Comparison of ENCODE assay signal across 15 cellular contexts in the genomic region with DNA sequence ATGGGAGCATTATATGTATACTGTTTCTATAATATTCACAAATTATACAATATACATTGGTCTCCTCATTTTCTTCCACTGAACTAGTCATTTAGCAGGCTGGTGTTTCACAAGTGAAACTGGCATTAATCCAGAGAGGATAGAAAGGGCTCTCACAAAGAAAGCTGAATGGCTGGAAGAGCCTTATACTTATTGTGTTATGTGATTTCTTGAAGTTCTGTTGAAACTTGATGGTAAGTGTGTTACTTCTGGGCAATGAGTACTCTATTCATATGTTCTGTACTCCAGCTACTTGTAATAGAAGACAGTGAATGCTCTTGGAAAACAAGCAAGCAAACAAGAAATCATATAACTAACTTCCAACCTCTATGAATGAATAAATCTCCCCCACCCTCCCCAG. TPM values are rescaled to one million over a fixed set of nuclear protein-coding genes. Genes with fewer than 3 reads are reported as not detected.
DNase-seq lines count a peak whose midpoint lies in the region; ATAC-seq and TF ChIP-seq lines count a peak whose summit lies in the region.
"Had no signal": no experiment of that assay in that cellular context is flagged by ENCODE, and none has a peak within 500 bp of the region (broad histone marks: within the 10 kb centered on the region; RNA-seq: fewer than 3 reads in every experiment).

No MANE protein-coding gene starts in this region.

- H3K27me3 ChIP-seq in suprapubic skin: no peaks in the 10 kb centered on the region
- H3K27me3 ChIP-seq: ascending aorta, transverse colon had no signal

- H3K36me3 ChIP-seq in suprapubic skin: peaks cover 25% of the 10 kb centered on the region

- no peaks in the 10 kb centered on the region for H3K9me3 ChIP-seq in suprapubic skin
- H3K9me3 ChIP-seq: ascending aorta, transverse colon had no signal

- H3K27ac Mint-ChIP-seq in activated naive CD8-positive, alpha-beta T cell: peak overlapping the region; percentile 2
- H3K27ac Mint-ChIP-seq in activated naive CD8-positive, alpha-beta T cell treated with anti-CD3 and anti-CD28 coated beads for 36 hours: no peak overlapping the region
- H3K27ac Mint-ChIP-seq: progenitor cell of endocrine pancreas had no signal

- DNase-seq in activated naive CD8-positive, alpha-beta T cell treated with anti-CD3 and anti-CD28 coated beads for 36 hours: no peak
- DNase-seq in cardiac fibroblast (ENCODE audit: low read depth in 2 of 2) (peak; percentile 84 to 89), left lobe of liver (ENCODE audit: low spot score) (no peak), suprapubic skin (ENCODE audit: low spot score in 2 of 2) (no peak), kidney glomerular epithelial cell (lab: John Stamatoyannopoulos, UW) (no peak), NCI-H1092 (lab: John Stamatoyannopoulos, UW) (no peak)
- DNase-seq in activated CD8-positive, alpha-beta memory T cell treated with anti-CD3 and anti-CD28 coated beads for 24 hours: no peak
- DNase-seq: left cardiac atrium, MM.1S, NCI-H524, SHP77, transverse colon had no signal

- ATAC-seq in left lobe of liver: peak; percentile 34

- H3K4me1 ChIP-seq in suprapubic skin: peaks cover 55% of the 10 kb centered on the region

- no peak for TF ChIP-seq CTCF in cardiac fibroblast (IDR thresholded peaks at IDR 0.05; ENCODE audit: low read depth, low read length)
- TF ChIP-seq CTCF in suprapubic skin (IDR thresholded peaks at IDR 0.05): no peak

- no peaks in the 10 kb centered on the region for H3K9me3 Mint-ChIP-seq in activated naive CD8-positive, alpha-beta T cell (ENCODE audit: low read depth)
- H3K9me3 Mint-ChIP-seq in activated naive CD8-positive, alpha-beta T cell treated with anti-CD3 and anti-CD28 coated beads for 36 hours: no peaks in the 10 kb centered on the region

- H3K4me3 ChIP-seq in cardiac fibroblast (replicated peaks in 1 of 2; ENCODE audit: low read depth in 2 of 2, low read length in 2 of 2) (no peak overlapping the region), suprapubic skin (no peak overlapping the region)
- H3K4me3 ChIP-seq: ascending aorta, transverse colon had no signal

- TF ChIP-seq POLR2A in suprapubic skin (IDR thresholded peaks at IDR 0.05): no peak

- H3K4me1 Mint-ChIP-seq in activated naive CD8-positive, alpha-beta T cell (ENCODE audit: low read depth): peaks cover 17% of the 10 kb centered on the region
- H3K4me1 Mint-ChIP-seq in activated naive CD8-positive, alpha-beta T cell treated with anti-CD3 and anti-CD28 coated beads for 36 hours: peaks cover 6% of the 10 kb centered on the region

- H3K4me3 Mint-ChIP-seq in activated naive CD8-positive, alpha-beta T cell: no peak overlapping the region
- H3K4me3 Mint-ChIP-seq in activated naive CD8-positive, alpha-beta T cell treated with anti-CD3 and anti-CD28 coated beads for 36 hours: no peak overlapping the region

- peaks cover 6% of the 10 kb centered on the region for H3K36me3 Mint-ChIP-seq in activated naive CD8-positive, alpha-beta T cell
- peaks cover 12% of the 10 kb centered on the region for H3K36me3 Mint-ChIP-seq in activated naive CD8-positive, alpha-beta T cell treated with anti-CD3 and anti-CD28 coated beads for 36 hours

- H3K27ac ChIP-seq in suprapubic skin: peak overlapping the region; percentile 12
- H3K27ac ChIP-seq: ascending aorta had no signal

- no peaks in the 10 kb centered on the region for H3K27me3 Mint-ChIP-seq in activated naive CD8-positive, alpha-beta T cell
- H3K27me3 Mint-ChIP-seq in activated naive CD8-positive, alpha-beta T cell treated with anti-CD3 and anti-CD28 coated beads for 36 hours: no peaks in the 10 kb centered on the region
- H3K27me3 Mint-ChIP-seq: progenitor cell of endocrine pancreas had no signal

- no peak for TF ChIP-seq EP300 in suprapubic skin (IDR thresholded peaks at IDR 0.05)

RNA-seq across cellular contexts. Expression of gene STX12, which starts 14.9 kb away (rescaled TPM):
- 10 to 100 TPM; 20.0 to 21.1 TPM for total RNA-seq in activated naive CD8-positive, alpha-beta T cell treated with anti-CD3 and anti-CD28 coated beads for 36 hours
- total RNA-seq in left lobe of liver (14.4 TPM), suprapubic skin (10 to 100 TPM; 54.8 to 81.5 (median 72.4) TPM)

RNA-seq across cellular contexts. Expression of gene PPP1R8, which starts 42.7 kb away (rescaled TPM):
- 10 to 100 TPM; 60.0 to 70.5 TPM for total RNA-seq in activated naive CD8-positive, alpha-beta T cell treated with anti-CD3 and anti-CD28 coated beads for 36 hours
- total RNA-seq in left lobe of liver (10.2 TPM), suprapubic skin (10 to 100 TPM; 32.5 to 43.5 (median 35.2) TPM)

Comparison
In these comparisons a context has a peak if more than half of its experiments do, and no peak if none do; other contexts are left out.
1. DNase-seq: peak in cardiac fibroblast (2 of 2); none in activated naive CD8-positive, alpha-beta T cell treated with anti-CD3 and anti-CD28 coated beads for 36 hours (single experiment), left lobe of liver (single experiment), suprapubic skin (0 of 2), activated CD8-positive, alpha-beta memory T cell treated with anti-CD3 and anti-CD28 coated beads for 24 hours (single experiment), kidney glomerular epithelial cell (single experiment) and NCI-H1092 (single experiment).